ENCODE assay signal across 8 cellular contexts in the genomic region with DNA sequence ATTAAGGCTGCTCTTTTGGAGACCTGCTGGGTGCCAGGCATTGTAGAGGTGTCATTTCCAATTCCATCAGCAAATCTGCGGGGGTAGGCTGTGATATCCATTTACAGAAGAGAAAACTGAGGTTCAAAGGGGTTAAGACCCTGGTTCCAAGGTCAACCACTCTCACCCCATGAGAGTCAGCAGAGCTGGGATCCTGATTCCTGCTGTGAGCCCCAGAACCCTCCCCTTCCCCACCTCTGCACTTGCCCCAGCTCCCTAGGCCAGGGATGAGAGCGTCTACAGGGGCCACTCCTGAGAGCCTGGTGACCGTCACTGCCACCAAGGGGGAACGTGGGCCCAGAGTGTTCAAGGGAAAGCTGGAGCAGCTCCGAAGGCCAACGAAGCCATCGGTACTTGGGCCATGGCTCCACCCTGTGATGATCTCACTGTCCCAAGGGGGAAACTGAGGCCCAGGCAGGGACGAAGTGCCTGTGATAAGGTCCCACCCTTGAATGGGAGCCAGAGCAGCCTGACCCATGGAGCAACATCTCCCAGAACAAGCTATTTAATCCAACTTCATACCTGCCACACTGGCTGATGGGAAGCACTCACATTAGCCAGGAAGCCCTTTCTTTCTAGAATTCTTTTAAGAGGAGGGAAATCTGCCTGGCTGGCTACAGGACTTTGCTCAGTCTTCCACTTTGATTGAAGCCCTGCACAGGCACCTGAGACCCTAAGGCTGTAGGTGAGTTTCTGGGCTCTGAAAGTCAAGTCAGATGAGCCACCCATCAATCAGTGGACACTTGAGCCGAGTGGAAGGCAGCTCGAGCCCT. TPM values are rescaled to one million over a fixed set of nuclear protein-coding genes. Genes with fewer than 3 reads are reported as not detected.
DNase-seq lines count a peak whose midpoint lies in the region; ATAC-seq, FAIRE-seq and TF ChIP-seq lines count a peak whose summit lies in the region.

No MANE protein-coding gene starts in this region.

- CTCF ChIA-PET in activated CD8-positive, alpha-beta memory T cell treated with anti-CD3 and anti-CD28 coated beads, Interleukin-2, amount 10 ng/mL, durations not matched to agents 7 days and 5 days (lab: Charles Lee): interaction anchor here (1.3 kb wide), 2 partner anchors 11 to 58 kb away, joined by 3 read pairs; no protein-coding TSS in a partner anchor
- CTCF ChIA-PET in HepG2 (lab: Yijun Ruan, JAX; ENCODE audit: low intra/inter-chr PET ratio, low total read pairs): interaction anchor here (0.6 to 1.3 kb wide), 2 partner anchors 11 to 67 kb away, joined by 3 to 4 read pairs; no protein-coding TSS in a partner anchor

- 82% methylated on average over 9 of the region's 10 CpGs for WGBS in HepG2 (ENCODE audit: low lambda C conversion rate)
- 51 to 77% methylated on average over 5 to 10 of the region's 10 CpGs for WGBS in testis, 2 donors

- peaks cover 20% of the 10 kb centered on the region for H4K20me1 ChIP-seq in HepG2 (ENCODE audit: insufficient read depth, low read length)

- peaks cover under 1 to 8% of the 10 kb centered on the region in 2 experiments; a peak in 3 of 5 replicates for H3K36me3 ChIP-seq in HepG2 (replicated peaks in 1 of 2; ENCODE audit: control insufficient read depth in 1 of 2, insufficient read depth in 2 of 2, low read length in 2 of 2)
- H3K36me3 ChIP-seq in testis (ENCODE audit: low read depth, missing control alignments): no peaks in the 10 kb centered on the region

- H3K27me3 ChIP-seq in HepG2 (ENCODE audit: control insufficient read depth in 1 of 2, insufficient read depth in 2 of 2, low read length in 2 of 2) (no peaks in the 10 kb centered on the region; a peak in 1 of 5 replicates), testis (no peaks in the 10 kb centered on the region)

- H3K4me1 Mint-ChIP-seq in activated naive CD8-positive, alpha-beta T cell (ENCODE audit: low read depth): peaks cover 22% of the 10 kb centered on the region
- peaks cover 14% of the 10 kb centered on the region for H3K4me1 Mint-ChIP-seq in activated naive CD8-positive, alpha-beta T cell treated with anti-CD3 and anti-CD28 coated beads for 36 hours
- peaks cover 14% of the 10 kb centered on the region for H3K4me1 Mint-ChIP-seq in activated CD8-positive, alpha-beta memory T cell treated with anti-CD3 and anti-CD28 coated beads, Interleukin-2, amount 10 ng/mL, durations not matched to agents 7 days and 5 days

- BruUV-seq in HepG2 (replicated peaks; lab: Mats Ljungman, UMichigan): no TSS peak

- TF ChIP-seq CTCF in HepG2 (CRISPR knock-in tag; IDR thresholded peaks at IDR 0.05): no peak
- TF ChIP-seq CTCF in testis (IDR thresholded peaks at IDR 0.05): no peak
- no peak for TF ChIP-seq CTCF in GM20000 (IDR thresholded peaks at IDR 0.05; ENCODE audit: extremely low read depth, missing control alignments)

- H3K4me3 ChIP-seq in HepG2 (replicated peaks in 1 of 3; ENCODE audit: insufficient read depth in 1 of 3, low read depth in 2 of 3, low read length in 3 of 3) (peak overlapping the region in 1 of 3 experiments; percentile 84; a peak in 1 of 6 replicates), testis (no peak overlapping the region)

- no peaks in the 10 kb centered on the region for H3K36me3 Mint-ChIP-seq in activated naive CD8-positive, alpha-beta T cell
- H3K36me3 Mint-ChIP-seq in activated naive CD8-positive, alpha-beta T cell treated with anti-CD3 and anti-CD28 coated beads for 36 hours: no peaks in the 10 kb centered on the region
- no peaks in the 10 kb centered on the region for H3K36me3 Mint-ChIP-seq in activated CD8-positive, alpha-beta memory T cell treated with anti-CD3 and anti-CD28 coated beads, Interleukin-2, amount 10 ng/mL, durations not matched to agents 7 days and 5 days

- peak overlapping the region; percentile 89 for H3K4me2 ChIP-seq in HepG2 (ENCODE audit: low read depth, low read length)

- POLR2A ChIA-PET in HepG2 (lab: Yijun Ruan, JAX): interaction anchor here (0.7 to 1.5 kb wide), 4 partner anchors 11 to 142 kb away, joined by 3 to 12 read pairs (median 3); no protein-coding TSS in a partner anchor

- in situ Hi-C loops in HepG2 (cut with HindIII; ENCODE audit: extremely low pct_ligation_motif_present, low pct_unique_long_range_greater_than_20kb): no loop called here

- TF ChIP-seq POLR2A in HepG2 (IDR thresholded peaks at IDR 0.05; ENCODE audit: insufficient read depth in 1 of 2, low read depth in 2 of 2, low read length in 2 of 2) (no peak), testis (IDR thresholded peaks at IDR 0.05) (no peak)

- H3K9ac ChIP-seq in HepG2 (ENCODE audit: insufficient read depth, low read depth, low read length): no peak overlapping the region

- peak overlapping the region; percentile 34 for H3K27ac Mint-ChIP-seq in activated naive CD8-positive, alpha-beta T cell
- no peak overlapping the region for H3K27ac Mint-ChIP-seq in activated naive CD8-positive, alpha-beta T cell treated with anti-CD3 and anti-CD28 coated beads for 36 hours
- no peak overlapping the region for H3K27ac Mint-ChIP-seq in activated CD8-positive, alpha-beta memory T cell treated with anti-CD3 and anti-CD28 coated beads, Interleukin-2, amount 10 ng/mL, durations not matched to agents 7 days and 5 days

- DNase-seq in activated naive CD8-positive, alpha-beta T cell treated with anti-CD3 and anti-CD28 coated beads for 36 hours: no peak
- no peak for DNase-seq in activated CD8-positive, alpha-beta memory T cell treated with anti-CD3 and anti-CD28 coated beads, Interleukin-2, amount 10 ng/mL, durations not matched to agents 7 days and 5 days
- no peak for DNase-seq in HepG2 (ENCODE audit: low spot score)
- DNase-seq in testis: peak; percentile 15
- DNase-seq in central memory CD4-positive, alpha-beta T cell: no peak
- no peak for DNase-seq in GM20000 (ENCODE audit: low spot score)

- TF ChIP-seq EP300 in HepG2 (IDR thresholded peaks at IDR 0.05; ENCODE audit: low read depth in 2 of 2, low read length in 2 of 2) (no peak), HepG2 (CRISPR knock-in tag; IDR thresholded peaks at IDR 0.05; ENCODE audit: borderline replicate concordance) (no peak)

- no peak for TF ChIP-seq RAD21 in HepG2 (CRISPR knock-in tag; IDR thresholded peaks at IDR 0.05)

- ATAC-seq in activated CD8-positive, alpha-beta memory T cell treated with anti-CD3 and anti-CD28 coated beads, Interleukin-2, amount 10 ng/mL, durations not matched to agents 7 days and 5 days: no peak
- no peak for ATAC-seq in HepG2
- ATAC-seq in GM18519 (IDR thresholded peaks at IDR 0.05; ENCODE audit: low FRiP score, unreplicated experiment): no peak

- intact Hi-C loops in HepG2 (cut with micrococcal nuclease; ENCODE audit: unreplicated experiment): loop anchor here (2.0 to 5.0 kb wide), 4 partner anchors 14 to 436 kb away; no protein-coding TSS in a partner anchor
- intact Hi-C loops in testis (cut with DNase I; ENCODE audit: low total_unique reads): loop anchor here (10.0 kb wide), 1 partner anchor 414 kb away; no protein-coding TSS in a partner anchor

- H3K4me3 Mint-ChIP-seq in activated naive CD8-positive, alpha-beta T cell: peak overlapping the region; percentile 74
- no peak overlapping the region for H3K4me3 Mint-ChIP-seq in activated naive CD8-positive, alpha-beta T cell treated with anti-CD3 and anti-CD28 coated beads for 36 hours
- peak overlapping the region; percentile 32 for H3K4me3 Mint-ChIP-seq in activated CD8-positive, alpha-beta memory T cell treated with anti-CD3 and anti-CD28 coated beads, Interleukin-2, amount 10 ng/mL, durations not matched to agents 7 days and 5 days

- H3K9me3 ChIP-seq in HepG2 (ENCODE audit: low read length) (no peaks in the 10 kb centered on the region), testis (no peaks in the 10 kb centered on the region)

- H3K79me2 ChIP-seq in HepG2 (ENCODE audit: insufficient read depth, low read length): peaks cover 21% of the 10 kb centered on the region

- H3K9me3 Mint-ChIP-seq in activated naive CD8-positive, alpha-beta T cell (ENCODE audit: low read depth): no peaks in the 10 kb centered on the region
- no peaks in the 10 kb centered on the region for H3K9me3 Mint-ChIP-seq in activated naive CD8-positive, alpha-beta T cell treated with anti-CD3 and anti-CD28 coated beads for 36 hours
- no peaks in the 10 kb centered on the region for H3K9me3 Mint-ChIP-seq in activated CD8-positive, alpha-beta memory T cell treated with anti-CD3 and anti-CD28 coated beads, Interleukin-2, amount 10 ng/mL, durations not matched to agents 7 days and 5 days (ENCODE audit: low read depth)

- no peak overlapping the region for H3K27ac ChIP-seq in HepG2 (ENCODE audit: extremely low read length, insufficient read depth, low read length)
- H3K27ac ChIP-seq in testis: peak overlapping the region in 1 of 2 donors; percentile 90

- no peak overlapping the region for H2AFZ ChIP-seq in HepG2 (ENCODE audit: low read length)

- H3K27me3 Mint-ChIP-seq in activated naive CD8-positive, alpha-beta T cell: no peaks in the 10 kb centered on the region
- H3K27me3 Mint-ChIP-seq in activated naive CD8-positive, alpha-beta T cell treated with anti-CD3 and anti-CD28 coated beads for 36 hours: peaks cover 4% of the 10 kb centered on the region
- peaks cover 25% of the 10 kb centered on the region for H3K27me3 Mint-ChIP-seq in activated CD8-positive, alpha-beta memory T cell treated with anti-CD3 and anti-CD28 coated beads, Interleukin-2, amount 10 ng/mL, durations not matched to agents 7 days and 5 days

- FAIRE-seq in HepG2 (lab: Jason Lieb, UNC): no peak

- H3K4me1 ChIP-seq in HepG2 (ENCODE audit: insufficient read depth, low read length) (peaks cover 70% of the 10 kb centered on the region), testis (peaks cover 25% of the 10 kb centered on the region)

RNA-seq across cellular contexts. Expression of gene HS6ST1, which starts 2.1 kb away (rescaled TPM):
- total RNA-seq in activated naive CD8-positive, alpha-beta T cell treated with anti-CD3 and anti-CD28 coated beads for 36 hours: 10 to 100 TPM; 16.1 to 17.4 TPM
- total RNA-seq in activated CD8-positive, alpha-beta memory T cell treated with anti-CD3 and anti-CD28 coated beads, Interleukin-2, amount 10 ng/mL, durations not matched to agents 7 days and 5 days: 1 to 10 TPM; 7.0 to 8.6 TPM
- total RNA-seq in HepG2 (2016; rRNA removed; fragmentation: Illumina TruSeq; extraction: Trizol) (68.4 and 84.6 TPM in 2 replicates), testis (100 to 1,000 TPM; 143 to 203 TPM)
- total RNA-seq in HepG2 (2016; cell fraction: cytosol; rRNA removed; fragmentation: Illumina TruSeq; extraction: Trizol; ENCODE audit: low read depth): 8.0 TPM in 2 replicates
- 60.2 and 86.4 TPM in 2 replicates for total RNA-seq in HepG2 (2016; cell fraction: insoluble cytoplasmic fraction; rRNA removed; fragmentation: Illumina TruSeq; extraction: Trizol)
- total RNA-seq in HepG2 (2016; cell fraction: membrane; rRNA removed; fragmentation: Illumina TruSeq; extraction: Trizol): 38.4 and 40.3 TPM in 2 replicates
- total RNA-seq in HepG2 (2016; cell fraction: nucleus; rRNA removed; fragmentation: Illumina TruSeq; extraction: Trizol): 59.1 and 66.3 TPM in 2 replicates
- polyA plus RNA-seq in HepG2 (2011; rRNA removed) (34.5 and 42.2 TPM in 2 replicates), testis (ENCODE audit: insufficient read depth, low read depth, low replicate concordance) (58.7 TPM)
- polyA plus RNA-seq in HepG2 (2011; cell fraction: cytosol; rRNA removed): 35.2 and 53.7 TPM in 2 replicates
- polyA plus RNA-seq in HepG2 (2011; cell fraction: nucleus; rRNA removed): 38.8 and 44.3 TPM in 2 replicates
- polyA plus RNA-seq in HepG2 (2012): 50.2 and 79.5 TPM in 2 replicates
- 5.2 and 5.6 TPM in 2 replicates for polyA plus RNA-seq in HepG2 (2016; cell fraction: cytosol; fragmentation: Illumina TruSeq; extraction: Trizol; ENCODE audit: low read depth)
- 70.3 and 83.1 TPM in 2 replicates for polyA plus RNA-seq in HepG2 (2016; cell fraction: insoluble cytoplasmic fraction; fragmentation: Illumina TruSeq; extraction: Trizol; ENCODE audit: low read depth)
- polyA plus RNA-seq in HepG2 (2016; cell fraction: membrane; fragmentation: Illumina TruSeq; extraction: Trizol; ENCODE audit: low read depth): 24.6 and 27.0 TPM in 2 replicates
- polyA plus RNA-seq in HepG2 (2016; cell fraction: nucleus; fragmentation: Illumina TruSeq; extraction: Trizol; ENCODE audit: insufficient read depth, low read depth): 106 and 113 TPM in 2 replicates
- polyA minus RNA-seq in HepG2 (2011; rRNA and poly(A)+ RNA removed; ENCODE audit: low replicate concordance): 7.6 and 148 TPM in 2 replicates
- 47.4 and 52.3 TPM in 2 replicates for polyA minus RNA-seq in HepG2 (2011; cell fraction: cytosol; rRNA and poly(A)+ RNA removed)
- 39.0 and 60.8 TPM in 2 replicates for polyA minus RNA-seq in HepG2 (2011; cell fraction: nucleus; rRNA and poly(A)+ RNA removed)
